In the genomic region with DNA sequence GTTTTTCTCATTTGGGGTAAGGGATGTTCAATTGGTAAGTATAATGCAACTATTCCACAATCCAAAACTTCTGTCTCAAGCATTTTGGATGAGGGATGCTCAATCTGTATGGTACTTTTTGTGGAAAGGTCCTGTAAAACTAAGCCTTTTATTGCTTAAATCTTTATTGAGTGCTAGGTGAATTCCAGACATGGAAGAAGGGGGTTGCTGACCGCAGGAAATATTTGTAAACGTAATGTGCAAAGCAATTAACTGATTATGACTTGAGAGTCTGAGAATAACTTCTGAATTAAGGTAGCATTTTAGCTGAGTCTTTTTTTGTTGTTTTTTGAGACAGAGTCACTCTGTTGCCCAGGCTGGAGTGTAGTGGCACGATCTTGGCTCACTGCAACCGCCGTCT, we compare ENCODE assay signal across 22 cellular contexts. TPM values are rescaled to one million over a fixed set of nuclear protein-coding genes. Genes with fewer than 3 reads are reported as not detected.
DNase-seq lines count a peak whose midpoint lies in the region; ATAC-seq, FAIRE-seq and TF ChIP-seq lines count a peak whose summit lies in the region.
"Had no signal": no experiment of that assay in that cellular context is flagged by ENCODE, and none has a peak within 500 bp of the region (broad histone marks: within the 10 kb centered on the region; RNA-seq: fewer than 3 reads in every experiment).

No MANE protein-coding gene starts in this region.

- FAIRE-seq in H1 (lab: Jason Lieb, UNC), result no peak
- FAIRE-seq: endothelial cell of umbilical vein, small intestine had no signal

- TF ChIP-seq RAD21 in H1 (IDR thresholded peaks at IDR 0.05 in 1 of 2, conservative IDR thresholded peaks at IDR 0.05 in 1 of 2; ENCODE audit: low read depth in 2 of 2, low read length in 2 of 2), result no peak

- ATAC-seq in activated naive CD8-positive, alpha-beta T cell treated with anti-CD3 and anti-CD28 coated beads, Interleukin-2, amount 50 U/mL, for 24 hours, result no peak
- ATAC-seq: lower lobe of right lung had no signal

- H3K4ac ChIP-seq in H1 (replicated peaks; ENCODE audit: insufficient read length, low read depth, low read length), result no peak overlapping the region

- H3K27ac ChIP-seq in HUES64 (ENCODE audit: low read depth, low read length), result no peak overlapping the region
- no peak overlapping the region for H3K27ac ChIP-seq in H1 (ENCODE audit: low read depth, low read length)
- H3K27ac ChIP-seq: lower lobe of right lung had no signal

- H4K5ac ChIP-seq in H1 (ENCODE audit: insufficient read length, low read depth, low read length), result no peak overlapping the region

- H3K9me3 ChIP-seq in HUES64 (ENCODE audit: insufficient read depth, low read depth, low read length) (no peaks in the 10 kb centered on the region), H1 (ENCODE audit: insufficient read depth in 2 of 2, low read depth in 1 of 2, low read length in 1 of 2) (no peaks in the 10 kb centered on the region), skeletal muscle satellite cell (replicated peaks; ENCODE audit: low read length) (no peaks in the 10 kb centered on the region)
- H3K9me3 ChIP-seq: lower lobe of right lung had no signal

- H3K4me3 ChIP-seq in HUES64 (ENCODE audit: low read length), result peak overlapping the region; percentile 69
- H3K4me3 ChIP-seq in H1 (ENCODE audit: extremely low read depth in 1 of 4, insufficient read depth in 2 of 4, low read depth in 3 of 4, low read length in 4 of 4), result peak overlapping the region in 1 of 4 experiments; percentile 89; a peak in 2 of 8 replicates
- H3K4me3 ChIP-seq in skeletal muscle satellite cell (ENCODE audit: low read length), result no peak overlapping the region
- H3K4me3 ChIP-seq: lower lobe of right lung had no signal

- H2BK15ac ChIP-seq in H1 (ENCODE audit: low read length), result no peak overlapping the region

- no peak overlapping the region for H3K14ac ChIP-seq in H1 (ENCODE audit: insufficient read length)

- H3K36me3 ChIP-seq in HUES64 (ENCODE audit: insufficient read depth, low read length) (peaks cover 70% of the 10 kb centered on the region), H1 (ENCODE audit: control insufficient read depth in 2 of 4, insufficient read depth in 4 of 4, low read length in 3 of 4) (peaks cover 11 to 72% (median 35%) of the 10 kb centered on the region in 4 experiments), skeletal muscle satellite cell (ENCODE audit: insufficient read depth, low read length) (peaks cover 25% of the 10 kb centered on the region)

- no peak overlapping the region for H2BK20ac ChIP-seq in H1 (ENCODE audit: low read length)

- H3K4me1 Mint-ChIP-seq in activated naive CD8-positive, alpha-beta T cell (ENCODE audit: low read depth), result peaks cover 70% of the 10 kb centered on the region
- peaks cover 67% of the 10 kb centered on the region for H3K4me1 Mint-ChIP-seq in activated naive CD8-positive, alpha-beta T cell treated with anti-CD3 and anti-CD28 coated beads, Interleukin-2, amount 50 U/mL, for 24 hours

- no peak overlapping the region for H2BK12ac ChIP-seq in H1 (ENCODE audit: low read depth, low read length)

- H3K4me3 Mint-ChIP-seq in activated naive CD8-positive, alpha-beta T cell, result peak overlapping the region; percentile 46
- no peak overlapping the region for H3K4me3 Mint-ChIP-seq in activated naive CD8-positive, alpha-beta T cell treated with anti-CD3 and anti-CD28 coated beads, Interleukin-2, amount 50 U/mL, for 24 hours

- peaks cover 49 to 81% of the 10 kb centered on the region in 2 experiments for H3K79me2 ChIP-seq in H1 (ENCODE audit: control insufficient read depth in 1 of 2, insufficient read depth in 2 of 2, low read length in 2 of 2)

- H3K27me3 ChIP-seq in HUES64 (ENCODE audit: insufficient read depth, low read length) (no peaks in the 10 kb centered on the region), H1 (replicated peaks in 1 of 4; ENCODE audit: control insufficient read depth in 3 of 4, extremely low read depth in 1 of 4, insufficient read depth in 3 of 4, low read length in 3 of 4) (no peaks in the 10 kb centered on the region), skeletal muscle satellite cell (ENCODE audit: control insufficient read depth, insufficient read depth, low read length) (no peaks in the 10 kb centered on the region)

- CTCF ChIA-PET in H1 (lab: Charles Lee; ENCODE audit: partially characterized antibody), result interaction anchor here (0.6 kb wide), 1 partner anchor 37 kb away, joined by 3 read pairs; no protein-coding TSS in a partner anchor

- H2BK120ac ChIP-seq in H1 (replicated peaks; ENCODE audit: low read depth, low read length), result no peak overlapping the region

- no peak overlapping the region for H4K8ac ChIP-seq in H1 (ENCODE audit: extremely low read depth, insufficient read depth, low read length)

- H3K27me3 Mint-ChIP-seq in activated naive CD8-positive, alpha-beta T cell, result no peaks in the 10 kb centered on the region
- no peaks in the 10 kb centered on the region for H3K27me3 Mint-ChIP-seq in activated naive CD8-positive, alpha-beta T cell treated with anti-CD3 and anti-CD28 coated beads, Interleukin-2, amount 50 U/mL, for 24 hours
- H3K27me3 Mint-ChIP-seq: IgD-negative memory B cell had no signal

- peaks cover 6% of the 10 kb centered on the region; the same call in 1 of the 2 replicates for H3K23me2 ChIP-seq in H1 (ENCODE audit: low read depth, low read length)

- POLR2A ChIA-PET in H1 (lab: Charles Lee; ENCODE audit: partially characterized antibody), result interaction anchor here (0.6 to 9.1 kb wide), 16 partner anchors 11 to 125 kb away, joined by 3 to 60 read pairs (median 5); partner anchors contain the start of genes MYCBP, NDUFS5 and RHBDL2

- no peak for TF ChIP-seq POLR2A in H1 (IDR thresholded peaks at IDR 0.05; ENCODE audit: control extremely low read depth in 1 of 2, low read depth in 2 of 2, low read length in 2 of 2)

- 94% methylated on average over 5 of the region's 5 CpGs for WGBS in HUES64
- 89% methylated on average over 5 of the region's 5 CpGs; no CpG with 5 or more reads in 1 of the 2 experiments for WGBS in H1 (ENCODE audit: extremely low coverage in 1 of 2, insufficient coverage in 1 of 2, insufficient read length in 1 of 2, insufficient replicate concordance in 2 of 2, low coverage in 1 of 2, low lambda C conversion rate in 2 of 2, missing lambda C conversion rate in 1 of 2), 2 experiments

- no peak for TF ChIP-seq CTCF in H1 (IDR thresholded peaks at IDR 0.05; ENCODE audit: control extremely low read depth in 1 of 3, insufficient read depth in 1 of 3, low read depth in 1 of 3, low read length in 3 of 3)

- no peak for TF ChIP-seq EP300 in H1 (IDR thresholded peaks at IDR 0.05; ENCODE audit: borderline replicate concordance in 1 of 2, low read depth in 2 of 2, low read length in 2 of 2)

- no peak overlapping the region for H3K18ac ChIP-seq in H1 (ENCODE audit: extremely low read depth, low read length)

- no peak overlapping the region for H4K91ac ChIP-seq in H1 (replicated peaks; ENCODE audit: insufficient read length, low read length)

- H3K9ac ChIP-seq in HUES64 (ENCODE audit: low read depth, low read length) (no peak overlapping the region), H1 (replicated peaks in 1 of 4; ENCODE audit: extremely low read depth in 1 of 4, low read depth in 3 of 4, low read length in 3 of 4) (no peak overlapping the region), skeletal muscle satellite cell (ENCODE audit: low read depth, low read length) (no peak overlapping the region)

- H2AK5ac ChIP-seq in H1 (ENCODE audit: low read depth, low read length), result no peak overlapping the region

- peak overlapping the region; percentile 79 for H3K27ac Mint-ChIP-seq in activated naive CD8-positive, alpha-beta T cell
- no peak overlapping the region for H3K27ac Mint-ChIP-seq in activated naive CD8-positive, alpha-beta T cell treated with anti-CD3 and anti-CD28 coated beads, Interleukin-2, amount 50 U/mL, for 24 hours
- H3K27ac Mint-ChIP-seq: IgD-negative memory B cell had no signal

- H3K79me1 ChIP-seq in H1 (ENCODE audit: low read depth, low read length), result no peaks in the 10 kb centered on the region; the same call in none of the 2 replicates

- H4K20me1 ChIP-seq in H1 (replicated peaks in 1 of 2; ENCODE audit: control insufficient read depth in 1 of 2, insufficient read depth in 2 of 2, low read length in 2 of 2), result peaks cover 28 to 37% of the 10 kb centered on the region in 2 experiments

- H3K4me1 ChIP-seq in HUES64 (ENCODE audit: insufficient read depth, low read length), result peaks cover 56% of the 10 kb centered on the region
- peaks cover 0 to 30% (median 15%) of the 10 kb centered on the region in 4 experiments; a peak in 6 of 7 replicates for H3K4me1 ChIP-seq in H1 (replicated peaks in 1 of 4; ENCODE audit: control insufficient read depth in 3 of 4, insufficient read depth in 4 of 4, low read length in 3 of 4)
- peaks cover 30% of the 10 kb centered on the region for H3K4me1 ChIP-seq in skeletal muscle satellite cell (ENCODE audit: control insufficient read depth, insufficient read depth, low read length)

- H3K56ac ChIP-seq in H1 (replicated peaks; ENCODE audit: insufficient read length, low read depth, low read length), result no peak overlapping the region

- H3K4me2 ChIP-seq in H1 (ENCODE audit: insufficient read depth in 1 of 2, low read depth in 2 of 2, low read length in 2 of 2) (peak overlapping the region; percentile 35 to 98), skeletal muscle satellite cell (ENCODE audit: low read length) (peak overlapping the region; percentile 6)

- H3K36me3 Mint-ChIP-seq in activated naive CD8-positive, alpha-beta T cell, result peaks cover 10% of the 10 kb centered on the region
- H3K36me3 Mint-ChIP-seq in activated naive CD8-positive, alpha-beta T cell treated with anti-CD3 and anti-CD28 coated beads, Interleukin-2, amount 50 U/mL, for 24 hours (ENCODE audit: low read depth), result peaks cover 52% of the 10 kb centered on the region

- no peak overlapping the region for H2BK5ac ChIP-seq in H1 (ENCODE audit: low read depth, low read length)

- H2AFZ ChIP-seq in H1 (ENCODE audit: low read length), result no peak overlapping the region

- no peaks in the 10 kb centered on the region for H3K9me3 Mint-ChIP-seq in activated naive CD8-positive, alpha-beta T cell (ENCODE audit: low read depth)
- no peaks in the 10 kb centered on the region for H3K9me3 Mint-ChIP-seq in activated naive CD8-positive, alpha-beta T cell treated with anti-CD3 and anti-CD28 coated beads, Interleukin-2, amount 50 U/mL, for 24 hours
- H3K9me3 Mint-ChIP-seq: activated T-helper 2 cell treated with anti-CD3 and anti-CD28 coated beads, Interferon-gamma antibody, Interleukin-2, Interleukin-4, amounts not matched to agents 10 μg/mL and 5 μg/mL and 100 μg/mL, durations not matched to agents 14 hours and 24 hours and 36 hours; IgD-negative memory B cell had no signal

- H3K23ac ChIP-seq in H1 (ENCODE audit: insufficient read length), result no peak overlapping the region

- no peak for DNase-seq in activated naive CD8-positive, alpha-beta T cell treated with anti-CD3 and anti-CD28 coated beads, Interleukin-2, amount 50 U/mL, for 24 hours
- DNase-seq in H1 (ENCODE audit: low read depth in 1 of 2, low spot score in 2 of 2) (no peak), HPDE6-E6E7 (ENCODE audit: extremely low spot score) (no peak), NCI-H2227 (lab: John Stamatoyannopoulos, UW; ENCODE audit: unreplicated experiment) (no peak), NCI-H345 treated with DMSO at 0.1 percent for 48 hours (lab: John Stamatoyannopoulos, UW; ENCODE audit: unreplicated experiment) (no peak)
- DNase-seq: activated CD4-positive, alpha-beta T cell treated with anti-CD3 and anti-CD28 coated beads for 1 hour; cortex of kidney; foreskin melanocyte; GDM1; lower lobe of right lung; NCI-H2081 treated with DMSO at 0.1 percent for 48 hours; NCI-H524 treated with DMSO at 0.1 percent for 48 hours; SHP77 treated with DMSO at 0.1 percent for 48 hours; small intestine; stimulated activated CD4-positive, alpha-beta T cell treated with anti-CD3 and anti-CD28 coated beads, Interleukin-4, amount 100 ng/mL, for 4 hours; stimulated activated CD8-positive, alpha-beta memory T cell treated with anti-CD3 and anti-CD28 coated beads, Interleukin-4, amount 100 ng/mL, for 48 hours had no signal

RNA-seq across cellular contexts. Expression of gene AKIRIN1, which starts 3.1 kb away (rescaled TPM):
- 148 TPM for polyA plus RNA-seq in HUES64 (2013, experiment 1 of 2)
- polyA plus RNA-seq in HUES64 (2013, experiment 2 of 2), result 142 TPM
- 236 TPM in 2 replicates for total RNA-seq in H1 (2021; fragmentation: NEBNext Ultra II Directional; extraction: Animal tissue kit (Norgen Biotek cat#: 25700))
- polyA plus RNA-seq in H1 (2011; rRNA removed), result 117 and 148 TPM in 2 replicates
- polyA plus RNA-seq in H1 (2011; cell fraction: cytosol; rRNA removed), result 183 TPM
- 51.2 TPM for polyA plus RNA-seq in H1 (2011; cell fraction: nucleus; rRNA removed)
- polyA plus RNA-seq in H1 (2012, experiment 1 of 2), result 126 to 255 TPM (median 140 TPM) in 4 replicates
- 109 TPM for polyA plus RNA-seq in H1 (2012, experiment 2 of 2)
- polyA plus RNA-seq in H1 (2013, experiment 1 of 2), result 161 TPM
- polyA plus RNA-seq in H1 (2013, experiment 2 of 2), result 160 TPM
- polyA minus RNA-seq in H1 (2011; rRNA and poly(A)+ RNA removed), result 128 and 194 TPM in 2 replicates
- 133 TPM for polyA minus RNA-seq in H1 (2011; cell fraction: cytosol; rRNA and poly(A)+ RNA removed)
- polyA minus RNA-seq in H1 (2011; cell fraction: nucleus; rRNA and poly(A)+ RNA removed), result 92.6 TPM
- total RNA-seq in skeletal muscle satellite cell (2012; rRNA removed), result 42.8 and 50.0 TPM in 2 replicates

RNA-seq across cellular contexts. Expression of gene NDUFS5, which starts 32.0 kb away (rescaled TPM):
- 468 TPM for polyA plus RNA-seq in HUES64 (2013, experiment 1 of 2)
- 484 TPM for polyA plus RNA-seq in HUES64 (2013, experiment 2 of 2)
- 421 and 435 TPM in 2 replicates for total RNA-seq in H1 (2021; fragmentation: NEBNext Ultra II Directional; extraction: Animal tissue kit (Norgen Biotek cat#: 25700))
- 432 and 835 TPM in 2 replicates for polyA plus RNA-seq in H1 (2011; rRNA removed)
- polyA plus RNA-seq in H1 (2011; cell fraction: cytosol; rRNA removed), result 1,016 TPM
- 108 TPM for polyA plus RNA-seq in H1 (2011; cell fraction: nucleus; rRNA removed)
- 1,166 to 1,417 TPM (median 1,337 TPM) in 4 replicates for polyA plus RNA-seq in H1 (2012, experiment 1 of 2)
- 1,364 TPM for polyA plus RNA-seq in H1 (2012, experiment 2 of 2)
- 921 TPM for polyA plus RNA-seq in H1 (2013, experiment 1 of 2)
- polyA plus RNA-seq in H1 (2013, experiment 2 of 2), result 934 TPM
- polyA minus RNA-seq in H1 (2011; rRNA and poly(A)+ RNA removed), result 114 and 129 TPM in 2 replicates
- polyA minus RNA-seq in H1 (2011; cell fraction: cytosol; rRNA and poly(A)+ RNA removed), result 120 TPM
- 119 TPM for polyA minus RNA-seq in H1 (2011; cell fraction: nucleus; rRNA and poly(A)+ RNA removed)
- total RNA-seq in skeletal muscle satellite cell (2012; rRNA removed), result 286 and 452 TPM in 2 replicates

RNA-seq across cellular contexts. Expression of gene RHBDL2, which starts 52.6 kb away (rescaled TPM):
- polyA plus RNA-seq in HUES64 (2013, experiment 1 of 2), result not detected
- polyA plus RNA-seq in HUES64 (2013, experiment 2 of 2), result not detected
- total RNA-seq in H1 (2021; fragmentation: NEBNext Ultra II Directional; extraction: Animal tissue kit (Norgen Biotek cat#: 25700)), result 0.84 and 1.2 TPM in 2 replicates
- polyA plus RNA-seq in H1 (2011; rRNA removed), result 0.31 and 0.42 TPM in 2 replicates
- 0.97 TPM for polyA plus RNA-seq in H1 (2011; cell fraction: cytosol; rRNA removed)
- polyA plus RNA-seq in H1 (2011; cell fraction: nucleus; rRNA removed), result 0.50 TPM
- polyA plus RNA-seq in H1 (2012, experiment 1 of 2), result 1.5 to 2.3 TPM (median 2.2 TPM) in 4 replicates
- 0.66 TPM for polyA plus RNA-seq in H1 (2012, experiment 2 of 2)
- 0.59 TPM for polyA plus RNA-seq in H1 (2013, experiment 1 of 2)
- polyA plus RNA-seq in H1 (2013, experiment 2 of 2), result 0.66 TPM
- polyA minus RNA-seq in H1 (2011; rRNA and poly(A)+ RNA removed), result 0.19 and 1.4 TPM in 2 replicates
- polyA minus RNA-seq in H1 (2011; cell fraction: cytosol; rRNA and poly(A)+ RNA removed), result not detected
- polyA minus RNA-seq in H1 (2011; cell fraction: nucleus; rRNA and poly(A)+ RNA removed), result 0.40 TPM
- total RNA-seq in skeletal muscle satellite cell (2012; rRNA removed), result 0.44 and 0.51 TPM in 2 replicates
- total RNA-seq: activated T-helper 2 cell treated with anti-CD3 and anti-CD28 coated beads, Interferon-gamma antibody, Interleukin-2, Interleukin-4, amounts not matched to agents 10 μg/mL and 5 μg/mL and 100 μg/mL, durations not matched to agents 14 hours and 24 hours and 36 hours had no signal
- polyA plus RNA-seq: IgD-negative memory B cell had no signal
